8 cellular contexts compared by ENCODE assay signal in genomic region chr1:183470147-183470960, GRCh38. TPM values are rescaled to one million over a fixed set of nuclear protein-coding genes. Genes with fewer than 3 reads are reported as not detected.
DNase-seq lines count a peak whose midpoint lies in the region; ATAC-seq and TF ChIP-seq lines count a peak whose summit lies in the region.

No MANE protein-coding gene starts in this region.

- DNase-seq in COR-L47 (lab: John Stamatoyannopoulos, UW) (peak; percentile 86), KG1 (lab: John Stamatoyannopoulos, UW) (peak; percentile 76), PC-3 (peak; percentile 71)
- DNase-seq in activated T-cell treated with anti-CD3 and anti-CD28 coated beads, Interleukin-2, amount 50 U/mL, for 24 hours: peak; percentile 91
- peak; percentile 90 to 93 for DNase-seq in stimulated activated CD8-positive, alpha-beta memory T cell treated with anti-CD3 and anti-CD28 coated beads, Interleukin-7, amount 100 ng/mL, for 4 hours (ENCODE audit: low read depth in 2 of 2)

- H3F3A ChIP-seq in PC-3 (ENCODE audit: low read length, unreplicated experiment): no peaks in the 10 kb centered on the region

- peak overlapping the region; percentile 100 for H3K27ac Mint-ChIP-seq in activated T-cell treated with anti-CD3 and anti-CD28 coated beads, Interleukin-2, amount 50 U/mL, for 24 hours

- H3K9me3 Mint-ChIP-seq in activated T-cell treated with anti-CD3 and anti-CD28 coated beads, Interleukin-2, amount 50 U/mL, for 24 hours: no peaks in the 10 kb centered on the region

- H3K9me3 ChIP-seq in PC-3 (ENCODE audit: low read length) (no peaks in the 10 kb centered on the region), muscle layer of duodenum (ENCODE audit: control insufficient read depth in 1 of 2, low read length in 2 of 2) (no peaks in the 10 kb centered on the region)

- ATAC-seq in GM21528 (IDR thresholded peaks at IDR 0.05; ENCODE audit: low FRiP score, unreplicated experiment) (peak; percentile 39), PC-3 (peak; percentile 11), esophagus mucosa (peak; percentile 35)

- H4K20me1 ChIP-seq in PC-3 (ENCODE audit: low read length): peaks cover 19% of the 10 kb centered on the region

- peaks cover 31% of the 10 kb centered on the region for H3K79me2 ChIP-seq in PC-3 (ENCODE audit: low read length)

- BruUV-seq in PC-3 (replicated peaks; lab: Mats Ljungman, UMichigan): TSS peak; percentile 90

- peak overlapping the region; percentile 88 for H3K4me2 ChIP-seq in PC-3 (ENCODE audit: low read length)

- no peaks in the 10 kb centered on the region for H3K27me3 ChIP-seq in PC-3 (ENCODE audit: low read length)
- H3K27me3 ChIP-seq in muscle layer of duodenum (ENCODE audit: low read depth, low read length): no peaks in the 10 kb centered on the region

- H3K4me1 Mint-ChIP-seq in activated T-cell treated with anti-CD3 and anti-CD28 coated beads, Interleukin-2, amount 50 U/mL, for 24 hours (ENCODE audit: low read depth): peaks cover 46% of the 10 kb centered on the region

- CTCF ChIA-PET in PC-3 (lab: Charles Lee): no interaction called here

- peak; percentile 50; the same call in 1 of the 2 replicates for TF ChIP-seq CTCF in PC-3 (conservative IDR thresholded peaks at IDR 0.05; ENCODE audit: low read depth, low read length)

- no peaks in the 10 kb centered on the region; the same call in 1 of the 2 replicates for H3K36me3 ChIP-seq in PC-3 (ENCODE audit: low read depth, low read length)
- peaks cover 0 to 13% of the 10 kb centered on the region in 2 donors for H3K36me3 ChIP-seq in muscle layer of duodenum (ENCODE audit: control insufficient read depth in 1 of 2, insufficient read depth in 2 of 2, low read length in 2 of 2)

- H3K4me1 ChIP-seq in PC-3 (ENCODE audit: insufficient read depth, low read length) (peaks cover 49% of the 10 kb centered on the region), muscle layer of duodenum (ENCODE audit: control insufficient read depth in 1 of 2, insufficient read depth in 2 of 2, low read length in 2 of 2) (peaks cover 0 to 13% of the 10 kb centered on the region in 2 donors)

- H3K4me3 Mint-ChIP-seq in activated T-cell treated with anti-CD3 and anti-CD28 coated beads, Interleukin-2, amount 50 U/mL, for 24 hours: peak overlapping the region; percentile 97

- intact Hi-C loops in PC-3 (cut with micrococcal nuclease): loop anchor here (1.0 to 5.0 kb wide), 5 partner anchors 52 to 508 kb away; partner anchors contain the start of gene NMNAT2

- peak overlapping the region; percentile 99 for H3K9ac ChIP-seq in PC-3 (ENCODE audit: low read length)

- peak overlapping the region; percentile 97 for H3K27ac ChIP-seq in PC-3 (ENCODE audit: low read length)
- peak overlapping the region; percentile 99 for H3K27ac ChIP-seq in muscle layer of duodenum (ENCODE audit: low read length)

- peak overlapping the region; percentile 93 for H2AFZ ChIP-seq in PC-3 (ENCODE audit: low read length)

- H3K4me3 ChIP-seq in PC-3 (ENCODE audit: low read length) (peak overlapping the region; percentile 97), muscle layer of duodenum (ENCODE audit: low read depth in 1 of 2, low read length in 2 of 2) (peak overlapping the region; percentile 89 to 97)

- peaks cover 28% of the 10 kb centered on the region for H3K36me3 Mint-ChIP-seq in activated T-cell treated with anti-CD3 and anti-CD28 coated beads, Interleukin-2, amount 50 U/mL, for 24 hours (ENCODE audit: low read depth)

- no peaks in the 10 kb centered on the region for H3K9me2 ChIP-seq in PC-3 (replicated peaks; ENCODE audit: low read length)

- H3K27me3 Mint-ChIP-seq in activated T-cell treated with anti-CD3 and anti-CD28 coated beads, Interleukin-2, amount 50 U/mL, for 24 hours: peaks cover 3% of the 10 kb centered on the region

- POLR2A ChIA-PET in PC-3 (lab: Charles Lee; ENCODE audit: unreplicated experiment): interaction anchor here (0.6 kb wide), 2 partner anchors 39 to 53 kb away, joined by 3 to 5 read pairs; no protein-coding TSS in a partner anchor

RNA-seq across cellular contexts. Expression of gene SMG7, which starts 1.9 kb away (rescaled TPM):
- total RNA-seq in PC-3 (2014; rRNA removed) (25.5 and 38.4 TPM in 2 replicates), esophagus mucosa (34.8 TPM)

RNA-seq across cellular contexts. Expression of gene NMNAT2, which starts 52.2 kb away (rescaled TPM):
- 6.0 and 6.6 TPM in 2 replicates for total RNA-seq in PC-3 (2014; rRNA removed)
- 0.04 TPM for total RNA-seq in esophagus mucosa

Comparison
In these comparisons a context has a peak if more than half of its experiments do, and no peak if none do; other contexts are left out.
1. Peak in every context shown above with its lines: DNase-seq, ATAC-seq, H3K4me3 ChIP-seq and H3K27ac ChIP-seq.